Comparison of ENCODE assay signal across 13 cellular contexts in genomic region chr6:151070666-151071065, GRCh38.
DNase-seq lines count a peak whose midpoint lies in the region; TF ChIP-seq lines count a peak whose summit lies in the region.
"Had no signal": no experiment of that assay in that cellular context is flagged by ENCODE, and none has a peak within 500 bp of the region (broad histone marks: within the 10 kb centered on the region; RNA-seq: fewer than 3 reads in every experiment).

No MANE protein-coding gene starts in this region.

- TF ChIP-seq POLR2A in esophagus muscularis mucosa (IDR thresholded peaks at IDR 0.05; ENCODE audit: low read depth), result no peak

- TF ChIP-seq CTCF in MCF 10A (IDR thresholded peaks at IDR 0.05; ENCODE audit: unreplicated experiment) (no peak), mammary epithelial cell (conservative IDR thresholded peaks at IDR 0.05 in 1 of 2, IDR thresholded peaks at IDR 0.05 in 1 of 2; ENCODE audit: extremely low read depth in 1 of 2, insufficient read depth in 1 of 2, low read depth in 1 of 2, low read length in 2 of 2) (no peak), esophagus muscularis mucosa (IDR thresholded peaks at IDR 0.05) (no peak)

- no peaks in the 10 kb centered on the region for H3K9me3 Mint-ChIP-seq in MCF 10A (ENCODE audit: unreplicated experiment)

- 79% methylated on average over 2 of the region's 2 CpGs for WGBS in mammary epithelial cell (ENCODE audit: low coverage, missing lambda C conversion rate)
- 49% methylated on average over 2 of the region's 2 CpGs for WGBS in esophagus muscularis mucosa
- 100% methylated on average over 1 of the region's 2 CpGs for WGBS in mesodermal cell (ENCODE audit: insufficient coverage in 2 of 2), 2 experiments

- H3K27me3 Mint-ChIP-seq in MCF 10A (ENCODE audit: insufficient read depth, unreplicated experiment), result no peaks in the 10 kb centered on the region

- H3K4me3 ChIP-seq in mammary epithelial cell (replicated peaks in 1 of 3; ENCODE audit: insufficient read depth in 1 of 3, low read depth in 2 of 3, low read length in 3 of 3), result no peak overlapping the region
- H3K4me3 ChIP-seq in esophagus muscularis mucosa, result peak overlapping the region; percentile 29 to 47 (median 42)
- no peak overlapping the region for H3K4me3 ChIP-seq in mesodermal cell (ENCODE audit: extremely low read depth, insufficient read depth, low read length, poor library complexity, severe bottlenecking)

- H3K9me3 ChIP-seq in mammary epithelial cell (replicated peaks; ENCODE audit: insufficient read depth, low read length) (no peaks in the 10 kb centered on the region), esophagus muscularis mucosa (no peaks in the 10 kb centered on the region), mesodermal cell (ENCODE audit: control insufficient read depth, low read length) (no peaks in the 10 kb centered on the region)

- H3K79me2 ChIP-seq in mammary epithelial cell (ENCODE audit: insufficient read depth, low read length), result no peaks in the 10 kb centered on the region

- intact Hi-C loops in MCF 10A (cut with micrococcal nuclease), result no loop called here
- intact Hi-C loops in mammary epithelial cell (cut with micrococcal nuclease), result no loop called here
- intact Hi-C loops in esophagus muscularis mucosa (cut with DNase I), result no loop called here

- H3K36me3 ChIP-seq in mammary epithelial cell (ENCODE audit: insufficient read depth, low read length) (peaks cover 3% of the 10 kb centered on the region), esophagus muscularis mucosa (no peaks in the 10 kb centered on the region), mesodermal cell (ENCODE audit: control insufficient read depth, insufficient read depth, low read length) (peaks cover 31% of the 10 kb centered on the region)

- CTCF ChIA-PET in MCF 10A (lab: Yijun Ruan, JAX) (interaction anchor here (1.7 to 3.3 kb wide), 2 partner anchors 12 to 57 kb away, joined by 7 to 13 read pairs; no protein-coding TSS in a partner anchor), mammary epithelial cell (lab: Charles Lee; ENCODE audit: low non-redundant PET) (no interaction called here)

- DNase-seq in MCF 10A (ENCODE audit: unreplicated experiment) (no peak), mammary epithelial cell (no peak), esophagus muscularis mucosa (ENCODE audit: extremely low spot score) (peak; percentile 50), ureter (ENCODE audit: low spot score) (peak; percentile 37), NCI-H526 treated with DMSO at 0.1 percent for 48 hours (lab: John Stamatoyannopoulos, UW) (no peak), NCI-H2081 treated with DMSO at 0.1 percent for 48 hours (lab: John Stamatoyannopoulos, UW) (no peak), glomerular visceral epithelial cell (ENCODE audit: extremely low spot score) (no peak)
- DNase-seq: ACHN; activated CD4-positive, alpha-beta T cell treated with anti-CD3 and anti-CD28 coated beads for 1 hour; activated effector memory CD4-positive, alpha-beta T cell treated with anti-CD3 and anti-CD28 coated beads, Interleukin-2, amount 50 U/mL, for 16 hours; occipital lobe; SHP77 had no signal

- H3K36me3 Mint-ChIP-seq in MCF 10A (ENCODE audit: insufficient read depth, unreplicated experiment), result peaks cover 17% of the 10 kb centered on the region

- dilution Hi-C loops in mammary epithelial cell (cut with HindIII; ENCODE audit: low sequenced_read_pairs), result no loop called here

- H3K27me3 ChIP-seq in mammary epithelial cell (ENCODE audit: insufficient read depth, low read length) (no peaks in the 10 kb centered on the region), esophagus muscularis mucosa (no peaks in the 10 kb centered on the region)

- H3K4me2 ChIP-seq in mammary epithelial cell (ENCODE audit: insufficient read depth, low read depth, low read length), result no peak overlapping the region

- peaks cover 22% of the 10 kb centered on the region for H3K4me1 Mint-ChIP-seq in MCF 10A (ENCODE audit: insufficient read depth, unreplicated experiment)

- peak overlapping the region; percentile 97 for H3K27ac Mint-ChIP-seq in MCF 10A (ENCODE audit: low read depth, unreplicated experiment)

- H3K27ac ChIP-seq in mammary epithelial cell (ENCODE audit: insufficient read depth, low read depth, low read length), result no peak overlapping the region
- H3K27ac ChIP-seq in esophagus muscularis mucosa (replicated peaks in 1 of 4), result peak overlapping the region; percentile 54 to 77 (median 62)
- H3K27ac ChIP-seq in mesodermal cell (ENCODE audit: low read depth, low read length, severe bottlenecking), result peak overlapping the region; percentile 1

- no peak overlapping the region for H2AFZ ChIP-seq in mammary epithelial cell (ENCODE audit: low read depth, low read length)

- H4K20me1 ChIP-seq in mammary epithelial cell (ENCODE audit: insufficient read depth, low read length), result no peaks in the 10 kb centered on the region

- no peak for TF ChIP-seq EP300 in esophagus muscularis mucosa (IDR thresholded peaks at IDR 0.05)

- H3K4me1 ChIP-seq in mammary epithelial cell (ENCODE audit: insufficient read depth, low read length) (peaks cover 15% of the 10 kb centered on the region), esophagus muscularis mucosa (peaks cover 27 to 47% (median 40%) of the 10 kb centered on the region in 4 donors), mesodermal cell (ENCODE audit: control insufficient read depth, insufficient read depth, low read length, poor library complexity, severe bottlenecking) (peaks cover 7% of the 10 kb centered on the region)

- in situ Hi-C loops in mammary epithelial cell (cut with MboI; ENCODE audit: low sequenced_read_pairs in 2 of 2), result no loop called here

- no peak overlapping the region for H3K4me3 Mint-ChIP-seq in MCF 10A (ENCODE audit: unreplicated experiment)

- BruUV-seq in MCF 10A (replicated peaks; lab: Mats Ljungman, UMichigan) (no TSS peak), mammary epithelial cell (replicated peaks; lab: Mats Ljungman, UMichigan) (no TSS peak)

- H3K9ac ChIP-seq in mammary epithelial cell (ENCODE audit: insufficient read depth, low read length), result no peak overlapping the region

- POLR2A ChIA-PET in MCF 10A (lab: Yijun Ruan, JAX), result interaction anchor here (0.7 to 5.1 kb wide), 2 partner anchors 11 to 28 kb away, joined by 3 to 28 read pairs; no protein-coding TSS in a partner anchor

Comparison
In these comparisons a context has a peak if more than half of its experiments do, and no peak if none do; other contexts are left out.
1. DNase-seq: peak in esophagus muscularis mucosa (single experiment) and ureter (single experiment); none in MCF 10A (single experiment), mammary epithelial cell (single experiment), NCI-H526 treated with DMSO at 0.1 percent for 48 hours (single experiment), NCI-H2081 treated with DMSO at 0.1 percent for 48 hours (single experiment) and glomerular visceral epithelial cell (single experiment).
2. H3K4me3 ChIP-seq: peak in esophagus muscularis mucosa (4 of 4); none in mammary epithelial cell (0 of 3) and mesodermal cell (single experiment).